In the genomic region with DNA sequence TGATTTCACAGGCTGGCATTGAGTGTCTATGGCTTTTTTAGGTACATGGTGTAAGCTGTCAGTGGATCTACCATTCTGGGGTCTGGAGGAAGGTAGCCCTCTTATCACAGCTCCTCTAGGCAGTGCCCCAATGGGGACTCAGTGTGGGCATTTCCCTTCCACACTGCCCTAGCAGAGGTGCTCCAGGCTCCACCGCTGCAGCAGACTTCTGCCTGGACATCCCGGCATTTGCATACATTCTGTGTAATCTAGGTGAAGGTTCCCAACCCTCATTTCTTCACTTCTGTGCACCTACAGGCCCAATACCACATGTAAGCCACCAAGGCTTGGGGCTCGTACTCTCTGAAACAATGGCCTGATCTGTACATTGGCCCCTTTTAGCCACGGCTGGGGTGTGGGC, we compare ENCODE assay signal across 11 cellular contexts.
"Had no signal": no experiment of that assay in that cellular context is flagged by ENCODE, and none has a peak within 500 bp of the region (broad histone marks: within the 10 kb centered on the region; RNA-seq: fewer than 3 reads in every experiment).

No MANE protein-coding gene starts in this region.

- ATAC-seq: mucosa of descending colon had no signal

- DNase-seq: activated B cell treated with CpG ODN at 0.5 μM for 24 hours; activated CD4-positive, alpha-beta T cell treated with anti-CD3 and anti-CD28 coated beads, Interleukin-2, amount 10 ng/mL, durations not matched to agents 7 days and 5 days; activated gamma-delta T cell treated with Interleukin-2 at 50 U/mL for 16 hours; activated naive CD8-positive, alpha-beta T cell treated with anti-CD3 and anti-CD28 coated beads for 36 hours; amniotic stem cell; effector memory CD4-positive, alpha-beta T cell; foreskin fibroblast; mucosa of descending colon; naive B cell; stimulated activated naive CD4-positive, alpha-beta T cell; tibial artery had no signal

- H3K9me3 ChIP-seq: tibial artery had no signal

- H3K4me3 ChIP-seq: mucosa of descending colon, tibial artery had no signal

- H3K27ac ChIP-seq: tibial artery had no signal

- H3K27me3 ChIP-seq: tibial artery had no signal
